Comparison of ENCODE assay signal across 8 cellular contexts in genomic region chr9:124771021-124771866, GRCh38. TPM values are rescaled to one million over a fixed set of nuclear protein-coding genes. Genes with fewer than 3 reads are reported as not detected.
DNase-seq lines count a peak whose midpoint lies in the region; ATAC-seq and TF ChIP-seq lines count a peak whose summit lies in the region.

Gene NR6A1 (minus strand): TSS chr9:124771311.

- intact Hi-C loops in IMR-90 (cut with micrococcal nuclease), result no loop called here

- H4K5ac ChIP-seq in IMR-90 (ENCODE audit: low read depth, low read length), result no peak within 1 kb of the TSS

- H3K9me3 ChIP-seq in IMR-90 (ENCODE audit: control insufficient read depth, insufficient read depth, low read length) (no peaks in the 10 kb centered on the region), esophagus (ENCODE audit: control insufficient read depth in 2 of 2, insufficient read depth in 1 of 2, low read depth in 1 of 2, low read length in 1 of 2) (no peaks in the 10 kb centered on the region), muscle layer of colon (ENCODE audit: low read length) (no peaks in the 10 kb centered on the region)

- H3K4me2 ChIP-seq in IMR-90 (ENCODE audit: low read depth, low read length), result peak within 1 kb of the TSS; percentile 80

- H3K36me3 ChIP-seq in IMR-90 (ENCODE audit: control insufficient read depth, insufficient read depth, low read length) (no peaks in the 10 kb centered on the region), esophagus (ENCODE audit: control insufficient read depth in 2 of 2, insufficient read depth in 2 of 2, low read length in 1 of 2) (no peaks in the 10 kb centered on the region), muscle layer of colon (ENCODE audit: insufficient read depth, low read length) (no peaks in the 10 kb centered on the region)

- peak within 1 kb of the TSS; percentile 80 for H2AK9ac ChIP-seq in IMR-90 (replicated peaks; ENCODE audit: low read depth, low read length, poor library complexity)

- TF ChIP-seq POLR2A in IMR-90 (IDR thresholded peaks at IDR 0.05; ENCODE audit: low read depth, low read length), result no peak

- H3K9me1 ChIP-seq in IMR-90 (ENCODE audit: insufficient read depth, low read length), result no peaks in the 10 kb centered on the region

- TF ChIP-seq CTCF in IMR-90 (conservative IDR thresholded peaks at IDR 0.05; ENCODE audit: low read depth, low read length), result no peak; the same call in 1 of the 2 replicates

- peak within 1 kb of the TSS; percentile 97; the same call in 1 of the 2 replicates for H3K23ac ChIP-seq in IMR-90 (ENCODE audit: low read depth, low read length)

- DNase-seq in DMS53 treated with DMSO at 0.1 percent for 48 hours (lab: John Stamatoyannopoulos, UW; ENCODE audit: unreplicated experiment) (peak; percentile 96), IMR-90 (peak; percentile 95), OCI-M2 (lab: John Stamatoyannopoulos, UW; ENCODE audit: unreplicated experiment) (peak; percentile 73)
- peak; percentile 91 for DNase-seq in activated T-cell treated with anti-CD3 and anti-CD28 coated beads, Interleukin-2, amount 50 U/mL, for 1 hour
- peak; percentile 80 to 85 for DNase-seq in stimulated activated CD8-positive, alpha-beta memory T cell treated with anti-CD3 and anti-CD28 coated beads, Interleukin-7, amount 100 ng/mL, for 1 hour (ENCODE audit: low read depth in 2 of 2)

- peak within 1 kb of the TSS; percentile 40; the same call in 1 of the 2 replicates for H2AK5ac ChIP-seq in IMR-90 (ENCODE audit: low read depth, low read length)

- BruUV-seq in IMR-90 (replicated peaks; lab: Mats Ljungman, UMichigan), result no TSS peak

- H2BK15ac ChIP-seq in IMR-90 (ENCODE audit: low read depth, low read length), result peak within 1 kb of the TSS; percentile 100

- POLR2A ChIA-PET in IMR-90 (lab: Charles Lee; ENCODE audit: unreplicated experiment), result interaction anchor here (0.6 kb wide), 1 partner anchor 77 kb away, joined by 9 read pairs; no protein-coding TSS in a partner anchor

- H3K14ac ChIP-seq in IMR-90 (replicated peaks; ENCODE audit: low read depth, low read length), result peak within 1 kb of the TSS; percentile 94

- peaks cover 12% of the 10 kb centered on the region for H4K20me1 ChIP-seq in IMR-90 (ENCODE audit: insufficient read depth, low read length)

- H3K79me1 ChIP-seq in IMR-90 (ENCODE audit: low read depth in 1 of 2, low read length in 2 of 2), result no peaks in the 10 kb centered on the region

- no peak for TF ChIP-seq RAD21 in IMR-90 (IDR thresholded peaks at IDR 0.05; ENCODE audit: low read length)

- peak within 1 kb of the TSS; percentile 85; the same call in 1 of the 2 replicates for H3K4ac ChIP-seq in IMR-90 (ENCODE audit: low read depth, low read length)

- peak within 1 kb of the TSS; percentile 51 for H3K18ac ChIP-seq in IMR-90 (ENCODE audit: low read depth, low read length)

- H3K27ac ChIP-seq in IMR-90 (ENCODE audit: insufficient read depth, low read length) (peak within 1 kb of the TSS; percentile 16), esophagus (ENCODE audit: low read depth in 2 of 2, low read length in 1 of 2) (peak within 1 kb of the TSS; percentile 47 to 52), muscle layer of colon (ENCODE audit: low read depth, low read length) (peak within 1 kb of the TSS; percentile 80)

- peak within 1 kb of the TSS; percentile 99 for H3K56ac ChIP-seq in IMR-90 (ENCODE audit: extremely low read depth, insufficient read depth, low read length)

- dilution Hi-C loops in IMR-90 (cut with HindIII; ENCODE audit: low sequenced_read_pairs, unreplicated experiment), result no loop called here

- H4K91ac ChIP-seq in IMR-90 (ENCODE audit: insufficient read depth, low read depth, low read length), result peak within 1 kb of the TSS; percentile 81

- H3K27me3 ChIP-seq in IMR-90 (ENCODE audit: control insufficient read depth, insufficient read depth, low read length) (peaks cover 40% of the 10 kb centered on the region), esophagus (ENCODE audit: control insufficient read depth in 1 of 2, insufficient read depth in 2 of 2, low read length in 2 of 2) (peaks cover 0 to 2% of the 10 kb centered on the region in 2 donors), muscle layer of colon (ENCODE audit: control insufficient read depth in 1 of 2, insufficient read depth in 2 of 2, low read length in 2 of 2) (no peaks in the 10 kb centered on the region)

- peak; percentile 80 for ATAC-seq in GM21529 (IDR thresholded peaks at IDR 0.05; ENCODE audit: unreplicated experiment)
- ATAC-seq in IMR-90 (ENCODE audit: low read depth), result peak; percentile 93

- CTCF ChIA-PET in IMR-90 (lab: Yijun Ruan, JAX), result interaction anchor here (0.6 to 9.5 kb wide), 8 partner anchors 10 to 112 kb away, joined by 3 to 165 read pairs (median 4); partner anchors contain the start of gene WDR38

- 0% methylated on average over 35 of the region's 82 CpGs; no CpG with 5 or more reads in 1 of the 2 experiments for WGBS in IMR-90 (ENCODE audit: extremely low coverage in 2 of 2, insufficient read length in 1 of 2), 2 experiments
- WGBS in esophagus, 2 donors, result 0% methylated on average over 55 to 82 of the region's 82 CpGs

- H3K4me1 ChIP-seq in IMR-90 (ENCODE audit: control insufficient read depth, insufficient read depth, low read length) (peaks cover 2% of the 10 kb centered on the region; the same call in 1 of the 2 replicates), esophagus (ENCODE audit: control insufficient read depth in 2 of 2, insufficient read depth in 2 of 2, low read length in 1 of 2) (no peaks in the 10 kb centered on the region), muscle layer of colon (ENCODE audit: insufficient read depth, low read length) (peaks cover 22% of the 10 kb centered on the region)

- H3K9ac ChIP-seq in IMR-90 (ENCODE audit: low read depth, low read length) (peak within 1 kb of the TSS; percentile 31; the same call in 1 of the 2 replicates), muscle layer of colon (ENCODE audit: low read length) (peak within 1 kb of the TSS; percentile 51)

- H4K8ac ChIP-seq in IMR-90 (ENCODE audit: low read depth in 2 of 2, low read length in 2 of 2), result peak within 1 kb of the TSS in 1 of 2 experiments; percentile 88; a peak in 3 of 4 replicates

- H2BK120ac ChIP-seq in IMR-90 (ENCODE audit: low read depth, low read length), result peak within 1 kb of the TSS; percentile 100

- peak within 1 kb of the TSS; percentile 92 for H2AFZ ChIP-seq in IMR-90 (replicated peaks; ENCODE audit: low read length, poor library complexity)

- H3K4me3 ChIP-seq in IMR-90 (ENCODE audit: insufficient read depth, low read depth, low read length), result peak within 1 kb of the TSS; percentile 58
- peak within 1 kb of the TSS; percentile 68 to 85 for H3K4me3 ChIP-seq in esophagus (ENCODE audit: low read depth in 1 of 2, low read length in 2 of 2)
- peak within 1 kb of the TSS; percentile 77 to 94 for H3K4me3 ChIP-seq in muscle layer of colon (ENCODE audit: low read depth in 1 of 2, low read length in 2 of 2)

- peak within 1 kb of the TSS; percentile 11 for H2BK5ac ChIP-seq in IMR-90 (ENCODE audit: low read depth, low read length, poor library complexity, severe bottlenecking)

- H2BK20ac ChIP-seq in IMR-90 (ENCODE audit: low read depth, low read length), result peak within 1 kb of the TSS; percentile 100

- in situ Hi-C loops in IMR-90 (cut with MboI; ENCODE audit: low sequenced_read_pairs), result loop anchor here (5.0 to 10.0 kb wide), 3 partner anchors 81 to 601 kb away; partner anchors contain the start of genes SCAI and WDR38

TF ChIP-seq in IMR-90, 13 proteins besides CTCF, POLR2A, EP300 and RAD21:
- no peak for TF ChIP-seq NFE2L2 (IDR thresholded peaks at IDR 0.05; ENCODE audit: low read depth, low read length)
- peak; percentile 99; the same call in 1 of the 2 replicates for TF ChIP-seq CHD1 (IDR thresholded peaks at IDR 0.05; ENCODE audit: low read depth, low read length)
- no peak for TF ChIP-seq ELK1 (IDR thresholded peaks at IDR 0.05; ENCODE audit: borderline replicate concordance, low read depth, low read length)
- peak; percentile 57 for TF ChIP-seq FOS (IDR thresholded peaks at IDR 0.05; ENCODE audit: low read depth, low read length)
- TF ChIP-seq MXI1 (IDR thresholded peaks at IDR 0.05; ENCODE audit: borderline replicate concordance, low read depth, low read length), result peak; percentile 87
- TF ChIP-seq MAZ (IDR thresholded peaks at IDR 0.05; ENCODE audit: borderline replicate concordance, low read depth, low read length), result peak; percentile 93
- no peak for TF ChIP-seq MAFK (IDR thresholded peaks at IDR 0.05; ENCODE audit: low read depth, low read length)
- no peak for TF ChIP-seq CEBPB (IDR thresholded peaks at IDR 0.05; ENCODE audit: low read depth, low read length)
- TF ChIP-seq SMC3 (IDR thresholded peaks at IDR 0.05; ENCODE audit: low read depth, low read length), result no peak
- peak; percentile 91 for TF ChIP-seq USF2 (IDR thresholded peaks at IDR 0.05; ENCODE audit: low read depth, low read length)
- TF ChIP-seq RCOR1 (IDR thresholded peaks at IDR 0.05; ENCODE audit: insufficient replicate concordance, low read length), result no peak
- TF ChIP-seq RFX5 (IDR thresholded peaks at IDR 0.05; ENCODE audit: low read depth, low read length), result no peak
- TF ChIP-seq BHLHE40 (IDR thresholded peaks at IDR 0.05; ENCODE audit: low read depth, low read length), result peak; percentile 100
TF ChIP-seq in IMR-90: peak in this region for 6.

RNA-seq across cellular contexts. Expression of gene NR6A1, which starts in this region (rescaled TPM):
- total RNA-seq in IMR-90 (2012; rRNA removed), result 0.28 and 0.36 TPM in 2 replicates
- 0.10 and 0.14 TPM in 2 replicates for polyA plus RNA-seq in IMR-90 (2012; rRNA removed)
- polyA plus RNA-seq in IMR-90 (2012; cell fraction: cytosol; rRNA removed), result 0.03 TPM in 2 replicates
- 0.46 and 0.58 TPM in 2 replicates for polyA plus RNA-seq in IMR-90 (2012; cell fraction: nucleus; rRNA removed; ENCODE audit: low replicate concordance)
- polyA plus RNA-seq in esophagus, result 1 to 10 TPM in 1 of 2 donors, under 1 TPM in 1; 0.68 to 1.4 TPM

Comparison
In these comparisons a context has a peak if more than half of its experiments do, and no peak if none do; other contexts are left out.
1. Peak in every context shown above with its lines: DNase-seq, ATAC-seq, H3K4me3 ChIP-seq and H3K27ac ChIP-seq.
2. Peak in DNase-seq, ATAC-seq, H3K4me3 ChIP-seq, H3K27ac ChIP-seq, H3K9ac ChIP-seq and H3K4me2 ChIP-seq in IMR-90; RNA of the gene not detected or under 1 TPM.
3. H3K27ac ChIP-seq: peak in every context shown above with its lines; median percentile 80 in muscle layer of colon; 50 in esophagus; 16 in IMR-90.